14 cellular contexts compared by ENCODE assay signal in the genomic region with DNA sequence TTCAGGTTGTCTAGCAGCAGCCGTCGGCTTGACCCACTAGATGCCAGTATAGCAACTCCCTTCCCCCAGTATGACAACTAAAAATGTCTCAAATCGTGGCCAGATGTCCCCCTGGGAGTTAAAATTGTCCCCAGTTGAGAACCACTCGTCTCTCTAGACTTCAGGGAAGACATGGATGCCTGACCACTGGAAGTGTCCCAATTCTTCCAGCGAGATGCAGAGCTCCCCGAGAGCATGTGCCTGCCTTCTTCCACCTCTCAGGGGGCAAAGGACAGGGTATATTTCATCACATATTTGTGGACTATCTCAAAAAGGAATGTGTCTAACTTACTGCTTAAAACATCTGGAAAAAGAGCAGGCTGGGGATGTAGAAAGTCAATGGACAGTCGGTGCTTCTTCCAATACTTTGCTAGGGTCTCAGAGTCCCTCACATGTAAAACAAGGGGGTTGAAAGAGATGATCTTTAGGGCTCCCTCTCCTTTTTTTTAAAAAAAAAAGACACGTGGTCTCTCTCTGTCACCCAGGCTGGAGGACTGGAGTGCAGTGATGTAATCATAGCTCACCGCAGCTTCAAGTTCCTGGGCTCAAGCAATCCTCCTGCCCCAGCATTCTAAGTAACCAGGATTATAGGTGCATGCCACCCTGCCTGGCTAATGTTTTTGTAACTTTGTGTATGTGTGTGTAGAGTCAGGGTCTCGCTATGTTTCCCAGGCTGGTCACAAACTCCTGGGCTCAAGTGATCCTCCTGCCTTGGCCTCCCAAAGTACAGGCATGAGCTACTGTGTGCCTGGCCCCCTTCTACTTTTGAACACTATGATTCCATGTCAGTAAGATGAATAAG.
DNase-seq lines count a peak whose midpoint lies in the region; ATAC-seq and TF ChIP-seq lines count a peak whose summit lies in the region.
"Had no signal": no experiment of that assay in that cellular context is flagged by ENCODE, and none has a peak within 500 bp of the region (broad histone marks: within the 10 kb centered on the region; RNA-seq: fewer than 3 reads in every experiment).

No MANE protein-coding gene starts in this region.

- H3K9ac ChIP-seq in BLaER1 (no peak overlapping the region), IMR-90 (ENCODE audit: low read depth, low read length) (no peak overlapping the region)

- H4K20me1 ChIP-seq in BLaER1 (no peaks in the 10 kb centered on the region), IMR-90 (ENCODE audit: insufficient read depth, low read length) (no peaks in the 10 kb centered on the region), osteoblast (ENCODE audit: insufficient read depth, low read length) (no peaks in the 10 kb centered on the region)

- H3K4me1 ChIP-seq in BLaER1 (peaks cover 35% of the 10 kb centered on the region), IMR-90 (ENCODE audit: control insufficient read depth, insufficient read depth, low read length) (peaks cover 25% of the 10 kb centered on the region), osteoblast (ENCODE audit: insufficient read depth, low read length) (peaks cover 33% of the 10 kb centered on the region)

- ATAC-seq in IMR-90 (ENCODE audit: low read depth) (peak; percentile 53), GM21529 (IDR thresholded peaks at IDR 0.05; ENCODE audit: unreplicated experiment) (no peak)
- ATAC-seq: WTC11 had no signal

- BruUV-seq in IMR-90 (replicated peaks; lab: Mats Ljungman, UMichigan) = no TSS peak

- H2BK120ac ChIP-seq in IMR-90 (ENCODE audit: low read depth, low read length) = peak overlapping the region; percentile 70

- H3K4me2 ChIP-seq in BLaER1 (peak overlapping the region; percentile 49), IMR-90 (ENCODE audit: low read depth, low read length) (peak overlapping the region; percentile 21; the same call in 1 of the 2 replicates), osteoblast (ENCODE audit: insufficient read depth, low read length) (peak overlapping the region; percentile 18)

- no peaks in the 10 kb centered on the region for H3K79me1 ChIP-seq in IMR-90 (ENCODE audit: low read depth in 1 of 2, low read length in 2 of 2)

- H3K36me3 ChIP-seq in BLaER1 (no peaks in the 10 kb centered on the region), IMR-90 (ENCODE audit: control insufficient read depth, insufficient read depth, low read length) (no peaks in the 10 kb centered on the region), osteoblast (ENCODE audit: insufficient read depth, low read length) (no peaks in the 10 kb centered on the region)

- H3K9me3 ChIP-seq in BLaER1 (peaks cover 10% of the 10 kb centered on the region), IMR-90 (ENCODE audit: control insufficient read depth, insufficient read depth, low read length) (no peaks in the 10 kb centered on the region), osteoblast (ENCODE audit: low read depth, low read length) (no peaks in the 10 kb centered on the region)

- dilution Hi-C loops in IMR-90 (cut with HindIII; ENCODE audit: low sequenced_read_pairs, unreplicated experiment) = no loop called here

- no peaks in the 10 kb centered on the region for H3K79me2 ChIP-seq in osteoblast (ENCODE audit: insufficient read depth, low read length)

- peak overlapping the region; percentile 81; the same call in 1 of the 2 replicates for H2AK5ac ChIP-seq in IMR-90 (ENCODE audit: low read depth, low read length)

- in situ Hi-C loops in IMR-90 (cut with MboI; ENCODE audit: low sequenced_read_pairs) = no loop called here

- H3K14ac ChIP-seq in IMR-90 (replicated peaks; ENCODE audit: low read depth, low read length) = peak overlapping the region; percentile 29

- H3K18ac ChIP-seq in IMR-90 (ENCODE audit: low read depth, low read length) = peak overlapping the region; percentile 61

- DNase-seq in IMR-90 = peak; percentile 73
- peak; percentile 65 for DNase-seq in choroid plexus epithelial cell (ENCODE audit: low read depth)
- DNase-seq in osteoblast (ENCODE audit: insufficient read length, low spot score, missing footprints) = no peak
- DNase-seq in NCI-H2029 treated with DMSO at 0.1 percent for 48 hours (lab: John Stamatoyannopoulos, UW) = no peak
- no peak for DNase-seq in RPMI8226
- DNase-seq in GDM1 (lab: John Stamatoyannopoulos, UW) = no peak
- DNase-seq: cerebellar nuclear complex; foreskin melanocyte; NCI-H2029; Right ventricle myocardium superior; stimulated activated CD4-positive, alpha-beta T cell treated with anti-CD3 and anti-CD28 coated beads, Interleukin-2, amount 100 ng/mL, for 48 hours had no signal

- peak overlapping the region; percentile 56 for H2BK5ac ChIP-seq in IMR-90 (ENCODE audit: low read depth, low read length, poor library complexity, severe bottlenecking)

- CTCF ChIA-PET in IMR-90 (lab: Yijun Ruan, JAX) = interaction anchor here (1.2 kb wide), 1 partner anchor 143 kb away, joined by 3 read pairs; no protein-coding TSS in a partner anchor

- peak overlapping the region; percentile 7 for H3K4ac ChIP-seq in IMR-90 (ENCODE audit: low read depth, low read length)

- no peak for TF ChIP-seq CTCF in IMR-90 (conservative IDR thresholded peaks at IDR 0.05; ENCODE audit: low read depth, low read length)
- TF ChIP-seq CTCF in choroid plexus epithelial cell (conservative IDR thresholded peaks at IDR 0.05; ENCODE audit: low read depth, low read length) = no peak
- TF ChIP-seq CTCF in osteoblast (IDR thresholded peaks at IDR 0.05; ENCODE audit: extremely low read depth, low read depth, low read length) = no peak

- TF ChIP-seq POLR2A in IMR-90 (IDR thresholded peaks at IDR 0.05; ENCODE audit: low read depth, low read length) = no peak

- H2AFZ ChIP-seq in IMR-90 (replicated peaks; ENCODE audit: low read length, poor library complexity) = no peak overlapping the region
- H2AFZ ChIP-seq in osteoblast (ENCODE audit: low read length) = no peak overlapping the region

- H4K8ac ChIP-seq in IMR-90 (ENCODE audit: low read depth in 2 of 2, low read length in 2 of 2) = peak overlapping the region in 1 of 2 experiments; percentile 31; a peak in 1 of 4 replicates

- intact Hi-C loops in IMR-90 (cut with micrococcal nuclease) = no loop called here

- no peak for TF ChIP-seq RAD21 in IMR-90 (IDR thresholded peaks at IDR 0.05; ENCODE audit: low read length)

- whole genome bisulfite sequencing in IMR-90 (ENCODE audit: extremely low coverage in 2 of 2, insufficient read length in 1 of 2), 2 experiments = 32% methylated on average over 2 of the region's 10 CpGs; no CpG with 5 or more reads in 1 of the 2 experiments

- H3K27ac ChIP-seq in BLaER1 = 0 out of 2 replicates have a peak overlapping the region, but pooled peaks have one; percentile 10
- H3K27ac ChIP-seq in IMR-90 (ENCODE audit: insufficient read depth, low read length) = peak overlapping the region; percentile 59
- peak overlapping the region; percentile 72 for H3K27ac ChIP-seq in osteoblast (ENCODE audit: low read depth, low read length)

- peaks cover 26% of the 10 kb centered on the region for H3K9me1 ChIP-seq in IMR-90 (ENCODE audit: insufficient read depth, low read length)

- no peak overlapping the region for H3K56ac ChIP-seq in IMR-90 (ENCODE audit: extremely low read depth, insufficient read depth, low read length)

- no peak overlapping the region for H2AK9ac ChIP-seq in IMR-90 (replicated peaks; ENCODE audit: low read depth, low read length, poor library complexity)

- peak overlapping the region; percentile 62 for H2BK20ac ChIP-seq in IMR-90 (ENCODE audit: low read depth, low read length)

- H3K4me3 ChIP-seq in BLaER1 (no peak overlapping the region), IMR-90 (ENCODE audit: insufficient read depth, low read depth, low read length) (no peak overlapping the region), choroid plexus epithelial cell (ENCODE audit: low read depth, low read length) (no peak overlapping the region), osteoblast (ENCODE audit: insufficient read depth, low read length) (no peak overlapping the region)

- POLR2A ChIA-PET in IMR-90 (lab: Charles Lee; ENCODE audit: unreplicated experiment) = no interaction called here

- H4K91ac ChIP-seq in IMR-90 (ENCODE audit: insufficient read depth, low read depth, low read length) = peak overlapping the region; percentile 51

- H4K5ac ChIP-seq in IMR-90 (ENCODE audit: low read depth, low read length) = 0 out of 2 replicates have a peak overlapping the region, but pooled peaks have one; percentile 19

- H3K23ac ChIP-seq in IMR-90 (ENCODE audit: low read depth, low read length) = peak overlapping the region; percentile 55; the same call in 1 of the 2 replicates

- peak overlapping the region; percentile 79; the same call in 2 of the 3 replicates for H2BK15ac ChIP-seq in IMR-90 (ENCODE audit: low read depth, low read length)

- H3K27me3 ChIP-seq in BLaER1 (no peaks in the 10 kb centered on the region), IMR-90 (ENCODE audit: control insufficient read depth, insufficient read depth, low read length) (no peaks in the 10 kb centered on the region), osteoblast (ENCODE audit: insufficient read depth, low read length) (peaks cover 2% of the 10 kb centered on the region)

TF ChIP-seq in IMR-90, 13 proteins besides CTCF, POLR2A, EP300 and RAD21 (continues in another document):
- no peak; the same call in 1 of the 2 replicates for TF ChIP-seq BHLHE40 (IDR thresholded peaks at IDR 0.05; ENCODE audit: low read depth, low read length)
- TF ChIP-seq FOS (IDR thresholded peaks at IDR 0.05; ENCODE audit: low read depth, low read length) = no peak
- TF ChIP-seq, protein P1, sequence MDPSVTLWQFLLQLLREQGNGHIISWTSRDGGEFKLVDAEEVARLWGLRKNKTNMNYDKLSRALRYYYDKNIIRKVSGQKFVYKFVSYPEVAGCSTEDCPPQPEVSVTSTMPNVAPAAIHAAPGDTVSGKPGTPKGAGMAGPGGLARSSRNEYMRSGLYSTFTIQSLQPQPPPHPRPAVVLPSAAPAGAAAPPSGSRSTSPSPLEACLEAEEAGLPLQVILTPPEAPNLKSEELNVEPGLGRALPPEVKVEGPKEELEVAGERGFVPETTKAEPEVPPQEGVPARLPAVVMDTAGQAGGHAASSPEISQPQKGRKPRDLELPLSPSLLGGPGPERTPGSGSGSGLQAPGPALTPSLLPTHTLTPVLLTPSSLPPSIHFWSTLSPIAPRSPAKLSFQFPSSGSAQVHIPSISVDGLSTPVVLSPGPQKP (IDR thresholded peaks at IDR 0.05; ENCODE audit: borderline replicate concordance, low read depth, low read length) = no peak
- TF ChIP-seq CHD1 (IDR thresholded peaks at IDR 0.05; ENCODE audit: low read depth, low read length) = no peak
- TF ChIP-seq RFX5 (IDR thresholded peaks at IDR 0.05; ENCODE audit: low read depth, low read length) = no peak
- TF ChIP-seq, protein P2, sequence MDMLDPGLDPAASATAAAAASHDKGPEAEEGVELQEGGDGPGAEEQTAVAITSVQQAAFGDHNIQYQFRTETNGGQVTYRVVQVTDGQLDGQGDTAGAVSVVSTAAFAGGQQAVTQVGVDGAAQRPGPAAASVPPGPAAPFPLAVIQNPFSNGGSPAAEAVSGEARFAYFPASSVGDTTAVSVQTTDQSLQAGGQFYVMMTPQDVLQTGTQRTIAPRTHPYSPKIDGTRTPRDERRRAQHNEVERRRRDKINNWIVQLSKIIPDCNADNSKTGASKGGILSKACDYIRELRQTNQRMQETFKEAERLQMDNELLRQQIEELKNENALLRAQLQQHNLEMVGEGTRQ (IDR thresholded peaks at IDR 0.05; ENCODE audit: low read depth, low read length) = peak; percentile 48; the same call in 1 of the 2 replicates
- TF ChIP-seq RCOR1 (IDR thresholded peaks at IDR 0.05; ENCODE audit: insufficient replicate concordance, low read length) = no peak

Comparison
In these comparisons a context has a peak if more than half of its experiments do, and no peak if none do; other contexts are left out.
1. H3K27ac ChIP-seq: peak in every context shown above with its lines; median percentile 72 in osteoblast; 59 in IMR-90; 10 in BLaER1.
2. DNase-seq: peak in IMR-90 (single experiment) and choroid plexus epithelial cell (single experiment); none in osteoblast (single experiment), NCI-H2029 treated with DMSO at 0.1 percent for 48 hours (single experiment), RPMI8226 (single experiment) and GDM1 (single experiment).
3. Peak in every context shown above with its lines, with median percentiles within 50 percentile points of each other: H3K4me2 ChIP-seq.